In the genomic region with DNA sequence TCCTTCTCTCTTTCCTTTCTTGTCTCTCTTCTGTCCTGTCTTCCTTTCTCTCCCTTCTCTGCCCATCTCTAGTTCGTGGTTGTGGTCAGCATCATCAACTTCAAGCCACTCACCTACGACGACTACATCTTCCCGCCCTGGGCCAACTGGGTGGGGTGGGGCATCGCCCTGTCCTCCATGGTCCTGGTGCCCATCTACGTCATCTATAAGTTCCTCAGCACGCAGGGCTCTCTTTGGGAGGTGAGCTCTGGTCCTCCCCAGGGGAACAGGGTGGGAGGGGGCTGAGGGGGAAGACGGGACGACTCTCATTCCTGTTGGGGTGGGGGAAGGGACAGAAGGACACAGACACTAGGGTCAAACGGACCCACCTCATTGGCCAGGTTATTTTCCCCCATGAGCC, we compare ENCODE assay signal across 9 cellular contexts. TPM values are rescaled to one million over a fixed set of nuclear protein-coding genes. Genes with fewer than 3 reads are reported as not detected.
"Had no signal": no experiment of that assay in that cellular context is flagged by ENCODE, and none has a peak within 500 bp of the region (broad histone marks: within the 10 kb centered on the region; RNA-seq: fewer than 3 reads in every experiment).

No MANE protein-coding gene starts in this region.

- FAIRE-seq: G401.6, GM12878, GM12891, GM12892, GM18507, GM19239 had no signal

- DNase-seq: GDM1, GF-D8 had no signal

- ATAC-seq: GM12878 had no signal

- H3K4me3 ChIP-seq: GM12878 had no signal

RNA-seq across cellular contexts. Expression of gene SLC6A2, which starts 44.3 kb away (rescaled TPM):
- total RNA-seq: G401, GM12878 had no signal
- polyA plus RNA-seq: GM12878 had no signal
